Comparison of ENCODE assay signal across 22 cellular contexts in genomic region chr13:98276486-98276885, GRCh38.
A peak's percentile ranks its signal among the peaks of the same experiment; 100 is the strongest.
DNase-seq lines count a peak whose midpoint lies in the region; ATAC-seq and TF ChIP-seq lines count a peak whose summit lies in the region.
"Had no signal": no experiment of that assay in that cellular context is flagged by ENCODE, and none has a peak within 500 bp of the region (broad histone marks: within the 10 kb centered on the region; RNA-seq: fewer than 3 reads in every experiment).

No MANE protein-coding gene starts in this region.

- H3K4me3 ChIP-seq in esophagus squamous epithelium, result no peak overlapping the region
- H3K4me3 ChIP-seq: MG63, SJCRH30 had no signal

- no peaks in the 10 kb centered on the region for H3K27me3 ChIP-seq in esophagus squamous epithelium
- H3K27me3 ChIP-seq: MG63, SJCRH30 had no signal

- H3K36me3 Mint-ChIP-seq in glutamatergic neuron (ENCODE audit: unreplicated experiment) (no peaks in the 10 kb centered on the region), neural crest cell (ENCODE audit: low read depth) (no peaks in the 10 kb centered on the region)

- no peak for TF ChIP-seq POLR2A in esophagus squamous epithelium (IDR thresholded peaks at IDR 0.05)

- DNase-seq in NCI-H69 (lab: John Stamatoyannopoulos, UW) (peak; percentile 21), glutamatergic neuron (no peak), neural crest cell (ENCODE audit: low read depth, low spot score) (no peak), esophagus squamous epithelium (lab: John Stamatoyannopoulos, UW) (no peak), amniotic stem cell (lab: John Stamatoyannopoulos, UW) (no peak), LoVo (ENCODE audit: low spot score) (no peak), left cardiac atrium (no peak)
- DNase-seq: AML-193, DND-41, H9, Karpas-422, MG63, NCI-H1048, NCI-H1436 treated with DMSO at 0.1 percent for 48 hours, NCI-H2029, NCI-H2171, NCI-H446 treated with DMSO at 0.1 percent for 48 hours had no signal

- no peak overlapping the region for H3K27ac ChIP-seq in esophagus squamous epithelium
- H3K27ac ChIP-seq: C4-2B, HL-60, SJCRH30 had no signal

- H3K4me1 Mint-ChIP-seq in glutamatergic neuron (ENCODE audit: low read depth, unreplicated experiment) (peaks cover 67% of the 10 kb centered on the region), neural crest cell (peaks cover 64% of the 10 kb centered on the region)

- intact Hi-C loops in esophagus squamous epithelium (cut with DNase I), result no loop called here
- intact Hi-C loops in left cardiac atrium (cut with DNase I), result no loop called here

- peaks cover 12% of the 10 kb centered on the region for H3K27me3 Mint-ChIP-seq in glutamatergic neuron (ENCODE audit: unreplicated experiment)
- no peaks in the 10 kb centered on the region for H3K27me3 Mint-ChIP-seq in neural crest cell (ENCODE audit: low read depth)

- H3K9me3 ChIP-seq in esophagus squamous epithelium, result no peaks in the 10 kb centered on the region
- H3K9me3 ChIP-seq: MG63, SJCRH30 had no signal

- no peaks in the 10 kb centered on the region for H3K36me3 ChIP-seq in esophagus squamous epithelium
- H3K36me3 ChIP-seq: MG63, SJCRH30 had no signal

- H3K9me3 Mint-ChIP-seq in glutamatergic neuron (ENCODE audit: unreplicated experiment), result peaks cover 18% of the 10 kb centered on the region
- no peaks in the 10 kb centered on the region for H3K9me3 Mint-ChIP-seq in neural crest cell
- H3K9me3 Mint-ChIP-seq: H9, IgD-negative memory B cell had no signal

- H3K27ac Mint-ChIP-seq in glutamatergic neuron (ENCODE audit: unreplicated experiment) (peak overlapping the region; percentile 83), neural crest cell (ENCODE audit: unreplicated experiment) (no peak overlapping the region)

- peak overlapping the region; percentile 79 for H3K4me3 Mint-ChIP-seq in glutamatergic neuron (ENCODE audit: unreplicated experiment)
- peak overlapping the region; percentile 40 for H3K4me3 Mint-ChIP-seq in neural crest cell
- H3K4me3 Mint-ChIP-seq: H9, IgD-negative memory B cell had no signal

- WGBS in esophagus squamous epithelium, 2 donors, result 81 to 83% methylated on average over 3 of the region's 3 CpGs

- H3K4me1 ChIP-seq in esophagus squamous epithelium, result peaks cover 0 to 14% (median 0%) of the 10 kb centered on the region in 3 donors

- no peak for TF ChIP-seq CTCF in glutamatergic neuron (IDR thresholded peaks at IDR 0.05; ENCODE audit: partially characterized antibody, unreplicated experiment)
- TF ChIP-seq CTCF in neural crest cell (conservative IDR thresholded peaks at IDR 0.05), result no peak
- no peak for TF ChIP-seq CTCF in esophagus squamous epithelium (IDR thresholded peaks at IDR 0.05)

- ATAC-seq in left cardiac atrium, result no peak
- ATAC-seq: Panc1 had no signal
